In the genomic region with DNA sequence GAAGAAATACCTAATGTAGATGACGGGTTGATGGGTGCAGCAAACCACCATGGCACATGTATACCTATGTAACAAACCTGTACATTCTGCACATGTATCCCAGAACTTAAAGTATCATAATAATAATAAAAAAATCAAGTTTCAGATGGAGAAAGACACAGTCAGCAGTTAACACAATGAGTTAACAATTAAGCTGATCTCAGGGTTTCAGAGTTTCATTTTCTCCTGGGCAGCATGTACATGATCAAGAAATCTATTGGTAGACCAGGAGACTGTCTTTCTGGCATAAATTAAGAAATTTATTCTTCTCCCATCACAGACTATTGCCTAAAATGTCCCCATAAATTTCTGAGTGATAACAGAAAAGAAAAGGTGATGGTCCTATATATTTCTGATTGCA, we compare ENCODE assay signal across 19 cellular contexts.
DNase-seq lines count a peak whose midpoint lies in the region; ATAC-seq, FAIRE-seq and TF ChIP-seq lines count a peak whose summit lies in the region.
"Had no signal": no experiment of that assay in that cellular context is flagged by ENCODE, and none has a peak within 500 bp of the region (broad histone marks: within the 10 kb centered on the region; RNA-seq: fewer than 3 reads in every experiment).

No MANE protein-coding gene starts in this region.

- H3K27ac ChIP-seq in A549, result no peak overlapping the region
- peak overlapping the region; percentile 57 for H3K27ac ChIP-seq in VCaP
- H3K27ac ChIP-seq: GM23248 had no signal

- no peak overlapping the region for H3K4me3 ChIP-seq in A549
- H3K4me3 ChIP-seq: GM12878, GM23248, HAP-1 had no signal

- ATAC-seq in A549 (no peak), GM18861 (IDR thresholded peaks at IDR 0.05; ENCODE audit: unreplicated experiment) (peak; percentile 63), HG03175 (IDR thresholded peaks at IDR 0.05; ENCODE audit: unreplicated experiment) (peak; percentile 52), HG03095 (IDR thresholded peaks at IDR 0.05; ENCODE audit: unreplicated experiment) (no peak)
- ATAC-seq: GM12878 had no signal

- H3K4me1 ChIP-seq in A549, result no peaks in the 10 kb centered on the region
- H3K4me1 ChIP-seq: BE2C, HAP-1 had no signal

- no peak for TF ChIP-seq RAD21 in A549 (conservative IDR thresholded peaks at IDR 0.05 in 1 of 2, IDR thresholded peaks at IDR 0.05 in 1 of 2)

- 6% methylated on average over 1 of the region's 1 CpG for WGBS in A549 (ENCODE audit: missing lambda C conversion rate)

- POLR2A ChIA-PET in A549 (lab: Yijun Ruan, JAX), result no interaction called here

- H3K9me3 ChIP-seq in A549, result 0 out of 3 replicates have a peak, but pooled peaks cover 6% of the 10 kb centered on the region
- H3K9me3 ChIP-seq: BE2C, HAP-1 had no signal

- FAIRE-seq in A549 (lab: Jason Lieb, UNC), result no peak
- FAIRE-seq: GM12878, GM19239 had no signal

- H3K4me2 ChIP-seq in A549, result no peak overlapping the region

- no peak for DNase-seq in A549 (ENCODE audit: low read depth in 1 of 2, low spot score in 1 of 2)
- DNase-seq in activated effector memory CD4-positive, alpha-beta T cell treated with Interleukin-2 at 50 U/mL for 16 hours, result no peak
- no peak for DNase-seq in T-helper 2 cell
- DNase-seq: 8988T; BE2C; CD4-positive, CD25-positive, alpha-beta regulatory T cell; CD8-positive, alpha-beta memory T cell; COR-L47; DMS 273 treated with DMSO at 0.1 percent for 48 hours; DND-41; EL; GM23248 had no signal

- CTCF ChIA-PET in A549 (lab: Yijun Ruan, JAX), result no interaction called here

- TF ChIP-seq POLR2A in A549 (IDR thresholded peaks at IDR 0.05; ENCODE audit: low read length), result no peak

- TF ChIP-seq CTCF in A549 (IDR thresholded peaks at IDR 0.05) (no peak), VCaP (conservative IDR thresholded peaks at IDR 0.05) (no peak)

- TF ChIP-seq EP300 in A549 (IDR thresholded peaks at IDR 0.05), result no peak

TF ChIP-seq in A549, 52 proteins besides CTCF, POLR2A, EP300 and RAD21:
- TF ChIP-seq ZNF302 (CRISPR knock-in tag; IDR thresholded peaks at IDR 0.05) (no peak), MAFK (IDR thresholded peaks at IDR 0.05; ENCODE audit: partially characterized antibody) (peak; percentile 41)

Comparison
In these comparisons a context has a peak if more than half of its experiments do, and no peak if none do; other contexts are left out.
1. ATAC-seq: peak in GM18861 (single experiment) and HG03175 (single experiment); none in A549 (0 of 2) and HG03095 (single experiment).